11 cellular contexts compared by ENCODE assay signal in genomic region chr18:5894613-5895299, GRCh38. TPM values are rescaled to one million over a fixed set of nuclear protein-coding genes. Genes with fewer than 3 reads are reported as not detected.
DNase-seq lines count a peak whose midpoint lies in the region; ATAC-seq and TF ChIP-seq lines count a peak whose summit lies in the region.
"Had no signal": no experiment of that assay in that cellular context is flagged by ENCODE, and none has a peak within 500 bp of the region (broad histone marks: within the 10 kb centered on the region; RNA-seq: fewer than 3 reads in every experiment).

No MANE protein-coding gene starts in this region.

- peaks cover 10% of the 10 kb centered on the region for H3K27me3 ChIP-seq in thoracic aorta (replicated peaks; ENCODE audit: insufficient read depth)

- ATAC-seq in activated naive CD8-positive, alpha-beta T cell treated with anti-CD3 and anti-CD28 coated beads, Interleukin-2, amount 50 U/mL, for 24 hours, result no peak
- no peak for ATAC-seq in thoracic aorta (ENCODE audit: insufficient number of reproducible peaks, low FRiP score, low read depth)

- no peaks in the 10 kb centered on the region for H3K36me3 ChIP-seq in thoracic aorta
- H3K36me3 ChIP-seq: neutrophil had no signal

- no peaks in the 10 kb centered on the region for H3K9me3 ChIP-seq in thoracic aorta
- H3K9me3 ChIP-seq: neutrophil had no signal

- no peaks in the 10 kb centered on the region for H3K9me3 Mint-ChIP-seq in activated naive CD8-positive, alpha-beta T cell treated with anti-CD3 and anti-CD28 coated beads, Interleukin-2, amount 50 U/mL, for 24 hours
- no peaks in the 10 kb centered on the region for H3K9me3 Mint-ChIP-seq in T-helper 2 cell treated with Interferon-gamma antibody and Interleukin-4, amounts not matched to agents 5 μg/mL and 100 μg/mL, for 36 hours

- peaks cover 11 to 31% of the 10 kb centered on the region in 2 donors for H3K4me1 ChIP-seq in thoracic aorta (ENCODE audit: control insufficient read depth in 1 of 2, low read depth in 2 of 2)

- H3K4me1 Mint-ChIP-seq in activated naive CD8-positive, alpha-beta T cell treated with anti-CD3 and anti-CD28 coated beads, Interleukin-2, amount 50 U/mL, for 24 hours, result peaks cover 8% of the 10 kb centered on the region
- peaks cover 2% of the 10 kb centered on the region for H3K4me1 Mint-ChIP-seq in T-helper 2 cell treated with Interferon-gamma antibody and Interleukin-4, amounts not matched to agents 5 μg/mL and 100 μg/mL, for 36 hours (ENCODE audit: low read depth)

- no peak overlapping the region for H3K27ac ChIP-seq in thoracic aorta
- H3K27ac ChIP-seq: C4-2B, neutrophil had no signal

- DNase-seq in NCI-H748 (lab: John Stamatoyannopoulos, UW; ENCODE audit: unreplicated experiment) (peak; percentile 63), NCI-H748 treated with DMSO at 0.1 percent for 48 hours (lab: John Stamatoyannopoulos, UW) (no peak), left kidney (ENCODE audit: low read depth, low spot score) (peak; percentile 92), thoracic aorta (ENCODE audit: low spot score) (no peak), OCI-M1 (lab: John Stamatoyannopoulos, UW) (no peak), cortex of kidney (lab: John Stamatoyannopoulos, UW) (no peak)
- no peak for DNase-seq in activated naive CD8-positive, alpha-beta T cell treated with anti-CD3 and anti-CD28 coated beads, Interleukin-2, amount 50 U/mL, for 24 hours
- DNase-seq in T-helper 2 cell treated with Interferon-gamma antibody and Interleukin-4, amounts not matched to agents 5 μg/mL and 100 μg/mL, for 36 hours (ENCODE audit: low spot score), result no peak

- peak overlapping the region; percentile 36 for H3K4me3 Mint-ChIP-seq in activated naive CD8-positive, alpha-beta T cell treated with anti-CD3 and anti-CD28 coated beads, Interleukin-2, amount 50 U/mL, for 24 hours
- no peak overlapping the region for H3K4me3 Mint-ChIP-seq in T-helper 2 cell treated with Interferon-gamma antibody and Interleukin-4, amounts not matched to agents 5 μg/mL and 100 μg/mL, for 36 hours

- H3K36me3 Mint-ChIP-seq in activated naive CD8-positive, alpha-beta T cell treated with anti-CD3 and anti-CD28 coated beads, Interleukin-2, amount 50 U/mL, for 24 hours (ENCODE audit: low read depth), result no peaks in the 10 kb centered on the region
- H3K36me3 Mint-ChIP-seq in T-helper 2 cell treated with Interferon-gamma antibody and Interleukin-4, amounts not matched to agents 5 μg/mL and 100 μg/mL, for 36 hours (ENCODE audit: low read depth), result no peaks in the 10 kb centered on the region

- peak overlapping the region; percentile 65 for H3K4me3 ChIP-seq in thoracic aorta

- H3K27me3 Mint-ChIP-seq in activated naive CD8-positive, alpha-beta T cell treated with anti-CD3 and anti-CD28 coated beads, Interleukin-2, amount 50 U/mL, for 24 hours, result peaks cover 66% of the 10 kb centered on the region
- peaks cover 77% of the 10 kb centered on the region for H3K27me3 Mint-ChIP-seq in T-helper 2 cell treated with Interferon-gamma antibody and Interleukin-4, amounts not matched to agents 5 μg/mL and 100 μg/mL, for 36 hours (ENCODE audit: low read depth)

- TF ChIP-seq CTCF in thoracic aorta (IDR thresholded peaks at IDR 0.05), result no peak

- H3K27ac Mint-ChIP-seq in activated naive CD8-positive, alpha-beta T cell treated with anti-CD3 and anti-CD28 coated beads, Interleukin-2, amount 50 U/mL, for 24 hours, result no peak overlapping the region
- no peak overlapping the region for H3K27ac Mint-ChIP-seq in T-helper 2 cell treated with Interferon-gamma antibody and Interleukin-4, amounts not matched to agents 5 μg/mL and 100 μg/mL, for 36 hours

RNA-seq across cellular contexts. Expression of gene TMEM200C, which starts 0.6 kb away (rescaled TPM):
- total RNA-seq in thoracic aorta, result not detected
- total RNA-seq: T-helper 1 cell treated with Interleukin-12 subunit alpha and Interleukin-12 subunit beta and Interleukin-4 antibody, amounts not matched to agents 30 ng/mL and 1 ng/mL, for 36 hours had no signal

Comparison
In these comparisons a context has a peak if more than half of its experiments do, and no peak if none do; other contexts are left out.
1. DNase-seq: peak in NCI-H748 (single experiment) and left kidney (single experiment); none in NCI-H748 treated with DMSO at 0.1 percent for 48 hours (single experiment), activated naive CD8-positive, alpha-beta T cell treated with anti-CD3 and anti-CD28 coated beads, Interleukin-2, amount 50 U/mL, for 24 hours (single experiment), thoracic aorta (single experiment), OCI-M1 (single experiment), cortex of kidney (single experiment) and T-helper 2 cell treated with Interferon-gamma antibody and Interleukin-4, amounts not matched to agents 5 μg/mL and 100 μg/mL, for 36 hours (single experiment).